ENCODE assay signal across 35 cellular contexts in the genomic region with DNA sequence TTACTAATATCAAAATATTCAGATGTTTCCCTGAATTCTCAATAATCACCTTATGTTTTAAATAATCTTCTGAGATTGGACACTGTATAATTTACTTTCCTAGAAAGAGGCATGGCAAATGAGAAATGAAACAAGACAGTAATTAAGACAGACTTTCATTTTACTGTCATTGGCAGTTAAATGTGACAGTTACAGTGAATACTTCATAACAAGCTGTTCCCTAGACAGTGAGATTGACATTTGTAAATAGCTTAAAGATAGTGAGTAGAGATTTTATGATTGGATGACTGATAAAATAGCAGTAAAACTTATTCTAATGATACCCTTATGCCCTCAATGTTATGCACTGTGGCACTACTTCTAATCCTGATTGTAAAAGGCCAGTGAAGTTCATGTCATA.
A peak's percentile ranks its signal among the peaks of the same experiment; 100 is the strongest.
DNase-seq lines count a peak whose midpoint lies in the region; ATAC-seq, FAIRE-seq and TF ChIP-seq lines count a peak whose summit lies in the region.
"Had no signal": no experiment of that assay in that cellular context is flagged by ENCODE, and none has a peak within 500 bp of the region (broad histone marks: within the 10 kb centered on the region; RNA-seq: fewer than 3 reads in every experiment).

No MANE protein-coding gene starts in this region.

- H3K27me3 ChIP-seq in neural cell (ENCODE audit: insufficient read depth, low read depth, low read length) (no peaks in the 10 kb centered on the region), small intestine (ENCODE audit: control insufficient read depth in 2 of 2, insufficient read depth in 2 of 2, low read length in 2 of 2) (no peaks in the 10 kb centered on the region), foreskin keratinocyte (no peaks in the 10 kb centered on the region), smooth muscle cell (ENCODE audit: low read depth) (no peaks in the 10 kb centered on the region)
- H3K27me3 ChIP-seq: BE2C; BLaER1; BLaER1 treated with 17β-estradiol and CSF1 and Interleukin-3, amounts not matched to agents 10 nM and 100 nM had no signal

- no peak overlapping the region for H3K4me3 ChIP-seq in neural cell (ENCODE audit: low read length)
- H3K4me3 ChIP-seq in small intestine (ENCODE audit: low read depth in 1 of 2, low read length in 2 of 2), result no peak overlapping the region
- no peak overlapping the region for H3K4me3 ChIP-seq in smooth muscle cell
- H3K4me3 ChIP-seq: A549; BLaER1; BLaER1 treated with 17β-estradiol and CSF1 and Interleukin-3, amounts not matched to agents 10 nM and 100 nM had no signal

- H3K27ac Mint-ChIP-seq in activated naive CD8-positive, alpha-beta T cell treated with anti-CD3 and anti-CD28 coated beads, Interleukin-2, amount 50 U/mL, for 24 hours, result no peak overlapping the region
- H3K27ac Mint-ChIP-seq: B cell; CD14-positive monocyte; CD4-positive, alpha-beta memory T cell; CD4-positive, alpha-beta T cell; CD4-positive, CD25-positive, alpha-beta regulatory T cell; CD8-positive, alpha-beta memory T cell; CD8-positive, alpha-beta T cell had no signal

- H3K4me2 ChIP-seq in neural cell (ENCODE audit: low read length) (no peak overlapping the region), smooth muscle cell (no peak overlapping the region)
- H3K4me2 ChIP-seq: A549; BLaER1; BLaER1 treated with 17β-estradiol and CSF1 and Interleukin-3, amounts not matched to agents 10 nM and 100 nM had no signal

- H3K9me3 ChIP-seq in neural cell (ENCODE audit: low read length), result no peaks in the 10 kb centered on the region
- no peaks in the 10 kb centered on the region for H3K9me3 ChIP-seq in small intestine (ENCODE audit: control insufficient read depth, low read depth)
- H3K9me3 ChIP-seq in smooth muscle cell (replicated peaks; ENCODE audit: low read depth), result no peaks in the 10 kb centered on the region
- H3K9me3 ChIP-seq: A549; BE2C; BLaER1; BLaER1 treated with 17β-estradiol and CSF1 and Interleukin-3, amounts not matched to agents 10 nM and 100 nM; Caco-2 had no signal

- peaks cover 0 to 2% of the 10 kb centered on the region in 2 donors for H3K4me1 ChIP-seq in small intestine (ENCODE audit: control insufficient read depth in 2 of 2, insufficient read depth in 1 of 2, low read depth in 1 of 2, low read length in 1 of 2)
- no peaks in the 10 kb centered on the region for H3K4me1 ChIP-seq in foreskin keratinocyte
- H3K4me1 ChIP-seq in smooth muscle cell (ENCODE audit: low read depth), result no peaks in the 10 kb centered on the region
- H3K4me1 ChIP-seq: A549; BE2C; BLaER1; BLaER1 treated with 17β-estradiol and CSF1 and Interleukin-3, amounts not matched to agents 10 nM and 100 nM; Caco-2 had no signal

- H4K20me1 ChIP-seq in neural cell (ENCODE audit: insufficient read depth) (no peaks in the 10 kb centered on the region), smooth muscle cell (ENCODE audit: low read depth) (no peaks in the 10 kb centered on the region)
- H4K20me1 ChIP-seq: BLaER1; BLaER1 treated with 17β-estradiol and CSF1 and Interleukin-3, amounts not matched to agents 10 nM and 100 nM had no signal

- no peaks in the 10 kb centered on the region for H3K9me2 ChIP-seq in neural cell (ENCODE audit: insufficient read depth, low read length)

- no peak for ATAC-seq in foreskin keratinocyte
- no peak for ATAC-seq in activated naive CD8-positive, alpha-beta T cell treated with anti-CD3 and anti-CD28 coated beads, Interleukin-2, amount 50 U/mL, for 24 hours
- ATAC-seq: A549; CD8-positive, alpha-beta T cell had no signal

- no peaks in the 10 kb centered on the region for H3K36me3 ChIP-seq in neural cell (ENCODE audit: insufficient read depth, low read length)
- H3K36me3 ChIP-seq in small intestine (ENCODE audit: control insufficient read depth in 2 of 2, insufficient read depth in 2 of 2, low read length in 2 of 2), result no peaks in the 10 kb centered on the region
- no peaks in the 10 kb centered on the region for H3K36me3 ChIP-seq in smooth muscle cell (ENCODE audit: low read depth)
- H3K36me3 ChIP-seq: BE2C; BLaER1; BLaER1 treated with 17β-estradiol and CSF1 and Interleukin-3, amounts not matched to agents 10 nM and 100 nM had no signal

- H3K27me3 Mint-ChIP-seq in activated naive CD8-positive, alpha-beta T cell treated with anti-CD3 and anti-CD28 coated beads, Interleukin-2, amount 50 U/mL, for 24 hours, result no peaks in the 10 kb centered on the region
- H3K27me3 Mint-ChIP-seq: B cell; CD4-positive, alpha-beta memory T cell; CD4-positive, alpha-beta T cell; CD4-positive, CD25-positive, alpha-beta regulatory T cell; CD8-positive, alpha-beta memory T cell had no signal

- H2AFZ ChIP-seq in neural cell (ENCODE audit: low read depth, low read length) (no peak overlapping the region), smooth muscle cell (ENCODE audit: low read depth) (no peak overlapping the region)

- DNase-seq in D721Med (ENCODE audit: insufficient read length, low spot score) (no peak), small intestine (no peak), foreskin keratinocyte (no peak), NCI-H748 treated with DMSO at 0.1 percent for 48 hours (lab: John Stamatoyannopoulos, UW) (no peak), smooth muscle cell (lab: John Stamatoyannopoulos, UW; ENCODE audit: unreplicated experiment) (no peak)
- no peak for DNase-seq in activated naive CD8-positive, alpha-beta T cell treated with anti-CD3 and anti-CD28 coated beads, Interleukin-2, amount 50 U/mL, for 24 hours
- DNase-seq: 8988T; ACHN; AML-193; BE2C; C1 segment of cervical spinal cord; Caco-2; Calu3; CD4-positive, alpha-beta memory T cell; CD4-positive, alpha-beta T cell; CD4-positive, CD25-positive, alpha-beta regulatory T cell; CD8-positive, alpha-beta memory T cell; CD8-positive, alpha-beta T cell; COR-L47; DMS 273 treated with DMSO at 0.1 percent for 48 hours; DMS153; DMS53; DMS79; DMS79 treated with DMSO at 0.1 percent for 48 hours; DND-41; EL had no signal

- H3K36me3 Mint-ChIP-seq in activated naive CD8-positive, alpha-beta T cell treated with anti-CD3 and anti-CD28 coated beads, Interleukin-2, amount 50 U/mL, for 24 hours (ENCODE audit: low read depth), result no peaks in the 10 kb centered on the region
- H3K36me3 Mint-ChIP-seq: CD14-positive monocyte; CD4-positive, alpha-beta memory T cell; CD4-positive, CD25-positive, alpha-beta regulatory T cell; CD8-positive, alpha-beta memory T cell; CD8-positive, alpha-beta T cell had no signal

- no peaks in the 10 kb centered on the region for H3K79me2 ChIP-seq in neural cell (replicated peaks; ENCODE audit: insufficient read depth, low read length)
- H3K79me2 ChIP-seq in smooth muscle cell (ENCODE audit: low read depth), result no peaks in the 10 kb centered on the region

- peak overlapping the region; percentile 20; the same call in 1 of the 2 replicates for H3K27ac ChIP-seq in VCaP
- H3K27ac ChIP-seq in neural cell (ENCODE audit: low read length), result no peak overlapping the region
- no peak overlapping the region for H3K27ac ChIP-seq in small intestine (ENCODE audit: low read depth in 1 of 2, low read length in 1 of 2)
- H3K27ac ChIP-seq in foreskin keratinocyte, result no peak overlapping the region
- H3K27ac ChIP-seq in smooth muscle cell (ENCODE audit: low read depth), result no peak overlapping the region
- H3K27ac ChIP-seq: 22Rv1; A549; BLaER1; BLaER1 treated with 17β-estradiol and CSF1 and Interleukin-3, amounts not matched to agents 10 nM and 100 nM; C4-2B had no signal

- FAIRE-seq in D721Med (lab: Jason Lieb, UNC), result peak; percentile 81
- FAIRE-seq in small intestine (lab: Jason Lieb, UNC), result peak; percentile 55
- FAIRE-seq: A549 had no signal

- TF ChIP-seq RAD21 in neural cell (conservative IDR thresholded peaks at IDR 0.05), result no peak

- H3K9ac ChIP-seq in neural cell (ENCODE audit: low read length) (no peak overlapping the region), smooth muscle cell (ENCODE audit: low read depth) (no peak overlapping the region)
- H3K9ac ChIP-seq: BLaER1; BLaER1 treated with 17β-estradiol and CSF1 and Interleukin-3, amounts not matched to agents 10 nM and 100 nM had no signal

- TF ChIP-seq CTCF in D721Med (IDR thresholded peaks at IDR 0.05; ENCODE audit: insufficient read depth, missing control alignments) (no peak), VCaP (conservative IDR thresholded peaks at IDR 0.05) (no peak), neural cell (IDR thresholded peaks at IDR 0.05; ENCODE audit: poor library complexity, severe bottlenecking) (no peak), foreskin keratinocyte (conservative IDR thresholded peaks at IDR 0.05) (no peak), smooth muscle cell (IDR thresholded peaks at IDR 0.05; ENCODE audit: borderline replicate concordance, insufficient read depth, poor library complexity, severe bottlenecking) (no peak)

- H3F3A ChIP-seq in neural cell (ENCODE audit: insufficient read depth, low read length, poor library complexity, severe bottlenecking), result no peaks in the 10 kb centered on the region
- no peaks in the 10 kb centered on the region for H3F3A ChIP-seq in smooth muscle cell (ENCODE audit: low read depth)

- no peak overlapping the region for H3K4me3 Mint-ChIP-seq in activated naive CD8-positive, alpha-beta T cell treated with anti-CD3 and anti-CD28 coated beads, Interleukin-2, amount 50 U/mL, for 24 hours
- H3K4me3 Mint-ChIP-seq: B cell; CD14-positive monocyte; CD4-positive, alpha-beta memory T cell; CD4-positive, alpha-beta T cell; CD4-positive, CD25-positive, alpha-beta regulatory T cell; CD8-positive, alpha-beta memory T cell; CD8-positive, alpha-beta T cell had no signal

- no peaks in the 10 kb centered on the region for H3K9me3 Mint-ChIP-seq in activated naive CD8-positive, alpha-beta T cell treated with anti-CD3 and anti-CD28 coated beads, Interleukin-2, amount 50 U/mL, for 24 hours
- H3K9me3 Mint-ChIP-seq: CD8-positive, alpha-beta T cell had no signal

- peak; percentile 96 for TF ChIP-seq EP300 in neural cell (conservative IDR thresholded peaks at IDR 0.05; ENCODE audit: poor library complexity, severe bottlenecking)

- H3K4me1 Mint-ChIP-seq in activated naive CD8-positive, alpha-beta T cell treated with anti-CD3 and anti-CD28 coated beads, Interleukin-2, amount 50 U/mL, for 24 hours, result no peaks in the 10 kb centered on the region
- H3K4me1 Mint-ChIP-seq: B cell; CD14-positive monocyte; CD4-positive, alpha-beta memory T cell; CD4-positive, CD25-positive, alpha-beta regulatory T cell; CD8-positive, alpha-beta memory T cell had no signal

TF ChIP-seq in neural cell, 6 proteins besides CTCF, POLR2A, EP300 and RAD21:
- TF ChIP-seq EZH2 (IDR thresholded peaks at IDR 0.05; ENCODE audit: borderline replicate concordance, insufficient read depth, low read length, poor library complexity, severe bottlenecking), result no peak
- no peak for TF ChIP-seq TAF1 (IDR thresholded peaks at IDR 0.05; ENCODE audit: low read depth)
- TF ChIP-seq POLR2AphosphoS5 (IDR thresholded peaks at IDR 0.05), result peak; percentile 89
